14 cellular contexts compared by ENCODE assay signal in genomic region chr17:82544431-82545070, GRCh38. TPM values are rescaled to one million over a fixed set of nuclear protein-coding genes. Genes with fewer than 3 reads are reported as not detected.
A peak's percentile ranks its signal among the peaks of the same experiment; 100 is the strongest.
DNase-seq lines count a peak whose midpoint lies in the region; ATAC-seq and TF ChIP-seq lines count a peak whose summit lies in the region.
"Had no signal": no experiment of that assay in that cellular context is flagged by ENCODE, and none has a peak within 500 bp of the region (broad histone marks: within the 10 kb centered on the region; RNA-seq: fewer than 3 reads in every experiment).

No MANE protein-coding gene starts in this region.

- no peaks in the 10 kb centered on the region for H3K9me3 ChIP-seq in ascending aorta
- H3K9me3 ChIP-seq in heart left ventricle, result no peaks in the 10 kb centered on the region
- H3K9me3 ChIP-seq in psoas muscle, result peaks cover 3% of the 10 kb centered on the region
- H3K9me3 ChIP-seq: body of pancreas, thyroid gland had no signal

- 37 to 42% (median 39%) methylated on average over 16 of the region's 16 CpGs for WGBS in heart left ventricle, 4 donors
- WGBS in psoas muscle, 3 donors, result 28 to 41% (median 31%) methylated on average over 16 of the region's 16 CpGs

- H3K27ac ChIP-seq in ascending aorta, result peak overlapping the region; percentile 62 to 69
- peak overlapping the region in 10 of 12 donors; percentile 3 to 75 (median 43) for H3K27ac ChIP-seq in heart left ventricle
- H3K27ac ChIP-seq in psoas muscle, result peak overlapping the region; percentile 66
- H3K27ac ChIP-seq: body of pancreas had no signal

- peak overlapping the region; percentile 44 to 60 for H3K4me3 ChIP-seq in ascending aorta
- peak overlapping the region in 8 of 12 donors; percentile 1 to 43 (median 30) for H3K4me3 ChIP-seq in heart left ventricle
- peak overlapping the region; percentile 48 for H3K4me3 ChIP-seq in psoas muscle
- H3K4me3 ChIP-seq: body of pancreas, skin epidermis, thyroid gland had no signal

- TF ChIP-seq POLR2A in heart left ventricle (IDR thresholded peaks at IDR 0.05), result no peak

- ATAC-seq in heart left ventricle, result peak; percentile 45 to 66 (median 62)
- ATAC-seq in psoas muscle, result peak; percentile 45 to 68 (median 54)
- ATAC-seq in GM18867 (IDR thresholded peaks at IDR 0.05; ENCODE audit: unreplicated experiment), result no peak
- ATAC-seq in GM18907 (IDR thresholded peaks at IDR 0.05; ENCODE audit: unreplicated experiment), result no peak
- ATAC-seq: body of pancreas had no signal

- no peaks in the 10 kb centered on the region for H3K36me3 ChIP-seq in ascending aorta
- H3K36me3 ChIP-seq in heart left ventricle, result no peaks in the 10 kb centered on the region
- H3K36me3 ChIP-seq in psoas muscle (ENCODE audit: insufficient read depth in 1 of 2, low read depth in 1 of 2), result no peaks in the 10 kb centered on the region
- H3K36me3 ChIP-seq: thyroid gland had no signal

- DNase-seq in Ammon's horn (ENCODE audit: low spot score) (peak; percentile 71), ascending aorta (ENCODE audit: low spot score in 2 of 2) (no peak), heart left ventricle (peak in 3 of 5 donors; percentile 56 to 74 (median 73)), psoas muscle (peak; percentile 53 to 71), middle frontal gyrus (ENCODE audit: extremely low spot score, low spot score) (no peak), activated gamma-delta T cell (lab: John Stamatoyannopoulos, UW) (no peak)
- DNase-seq: ACHN, body of pancreas, DMS 273 treated with DMSO at 0.1 percent for 48 hours, NCI-H187 treated with DMSO at 0.1 percent for 48 hours had no signal

- H3K27me3 ChIP-seq in ascending aorta (no peaks in the 10 kb centered on the region), heart left ventricle (no peaks in the 10 kb centered on the region), psoas muscle (ENCODE audit: insufficient read depth in 3 of 3, low read length in 2 of 3) (no peaks in the 10 kb centered on the region)
- H3K27me3 ChIP-seq: body of pancreas, thyroid gland had no signal

- peaks cover 0 to 34% of the 10 kb centered on the region in 2 donors for H3K4me1 ChIP-seq in ascending aorta
- peaks cover 9 to 71% (median 39%) of the 10 kb centered on the region in 12 donors for H3K4me1 ChIP-seq in heart left ventricle
- peaks cover 37% of the 10 kb centered on the region for H3K4me1 ChIP-seq in psoas muscle

- intact Hi-C loops in ascending aorta (cut with DNase I), result no loop called here
- intact Hi-C loops in heart left ventricle (cut with DNase I), result loop anchor here in 1 of 10 donors (10.0 kb wide), 1 partner anchor 50 kb away; no protein-coding TSS in a partner anchor
- intact Hi-C loops in psoas muscle (cut with DNase I), result no loop called here

- no peak for TF ChIP-seq CTCF in ascending aorta (IDR thresholded peaks at IDR 0.05)
- TF ChIP-seq CTCF in heart left ventricle (IDR thresholded peaks at IDR 0.05), result no peak
- TF ChIP-seq CTCF in psoas muscle (IDR thresholded peaks at IDR 0.05), result no peak

RNA-seq across cellular contexts. Expression of gene FOXK2, which starts 25.0 kb away (rescaled TPM):
- total RNA-seq in ascending aorta (131 TPM), heart left ventricle (10 to 100 TPM; 26.9 to 77.0 (median 33.9) TPM), psoas muscle (10 to 100 TPM; 53.6 to 91.6 (median 66.2) TPM)
- polyA plus RNA-seq in heart left ventricle (10 to 100 TPM; 15.6 to 43.2 TPM), psoas muscle (10 to 100 TPM; 38.9 to 96.4 (median 45.9) TPM)

Comparison
In these comparisons a context has a peak if more than half of its experiments do, and no peak if none do; other contexts are left out.
1. DNase-seq: peak in Ammon's horn (single experiment), heart left ventricle (3 of 5) and psoas muscle (2 of 2); none in ascending aorta (0 of 2), middle frontal gyrus (single experiment) and activated gamma-delta T cell (single experiment).
2. ATAC-seq: peak in heart left ventricle (4 of 4) and psoas muscle (4 of 4); none in GM18867 (single experiment) and GM18907 (single experiment).
3. Peak in every context shown above with its lines, with median percentiles within 50 percentile points of each other: H3K27ac ChIP-seq and H3K4me3 ChIP-seq.